ENCODE assay signal across 16 cellular contexts in the genomic region with DNA sequence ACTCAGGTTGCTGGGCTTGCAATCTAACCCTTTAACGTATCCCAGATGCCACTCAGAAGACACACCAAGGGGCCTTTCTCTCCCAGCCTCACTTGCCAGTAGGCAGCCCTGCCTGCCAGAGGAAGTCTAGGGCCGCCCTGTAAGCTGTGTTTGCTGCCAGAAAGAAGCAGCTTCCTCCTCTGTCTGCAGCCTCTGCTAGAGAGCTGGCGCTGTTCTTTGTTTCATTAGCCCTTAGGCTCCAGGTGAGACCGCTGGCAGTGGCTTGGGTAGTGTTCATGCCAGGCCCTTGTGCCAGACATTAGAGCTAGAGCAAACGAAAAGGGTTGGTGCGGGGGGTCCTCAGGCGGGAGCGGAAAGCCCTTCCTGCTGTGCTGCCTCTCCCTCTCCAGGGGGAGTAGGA. TPM values are rescaled to one million over a fixed set of nuclear protein-coding genes. Genes with fewer than 3 reads are reported as not detected.
DNase-seq lines count a peak whose midpoint lies in the region; ATAC-seq, FAIRE-seq and TF ChIP-seq lines count a peak whose summit lies in the region.
"Had no signal": no experiment of that assay in that cellular context is flagged by ENCODE, and none has a peak within 500 bp of the region (broad histone marks: within the 10 kb centered on the region; RNA-seq: fewer than 3 reads in every experiment).

No MANE protein-coding gene starts in this region.

- dilution Hi-C loops in mammary epithelial cell (cut with HindIII; ENCODE audit: low sequenced_read_pairs): loop anchor here (25.0 kb wide), 1 partner anchor 140 kb away; no protein-coding TSS in a partner anchor

- ATAC-seq in HG02884 (IDR thresholded peaks at IDR 0.05; ENCODE audit: unreplicated experiment) (no peak), HG03135 (IDR thresholded peaks at IDR 0.05; ENCODE audit: unreplicated experiment) (no peak)
- ATAC-seq: HCT116; naive thymus-derived CD4-positive, alpha-beta T cell; sciatic nerve had no signal

- in situ Hi-C loops in mammary epithelial cell (cut with MboI; ENCODE audit: low sequenced_read_pairs in 2 of 2): loop anchor here (10.0 to 25.0 kb wide), 3 partner anchors 108 to 248 kb away; no protein-coding TSS in a partner anchor

- BruUV-seq in mammary epithelial cell (replicated peaks; lab: Mats Ljungman, UMichigan): no TSS peak

- CTCF ChIA-PET in mammary epithelial cell (lab: Charles Lee; ENCODE audit: low non-redundant PET): no interaction called here

- intact Hi-C loops in breast epithelium (cut with DNase I; ENCODE audit: low total_unique reads): loop anchor here (10.0 kb wide), 1 partner anchor 388 kb away; no protein-coding TSS in a partner anchor
- intact Hi-C loops in mammary epithelial cell (cut with micrococcal nuclease): no loop called here
- intact Hi-C loops in thyroid gland (cut with DNase I): no loop called here

- no peak for TF ChIP-seq POLR2A in breast epithelium (IDR thresholded peaks at IDR 0.05)
- no peak for TF ChIP-seq POLR2A in thyroid gland (IDR thresholded peaks at IDR 0.05)

- peaks cover 2% of the 10 kb centered on the region for H4K20me1 ChIP-seq in mammary epithelial cell (ENCODE audit: insufficient read depth, low read length)

- FAIRE-seq in HTR-8/SVneo (lab: Jason Lieb, UNC): no peak
- FAIRE-seq: endometrium had no signal

- H3K9me3 ChIP-seq in breast epithelium (no peaks in the 10 kb centered on the region), mammary epithelial cell (replicated peaks; ENCODE audit: insufficient read depth, low read length) (no peaks in the 10 kb centered on the region), thyroid gland (no peaks in the 10 kb centered on the region)

- no peak overlapping the region for H3K4me3 ChIP-seq in breast epithelium
- no peak overlapping the region for H3K4me3 ChIP-seq in mammary epithelial cell (replicated peaks in 1 of 3; ENCODE audit: insufficient read depth in 1 of 3, low read depth in 2 of 3, low read length in 3 of 3)
- no peak overlapping the region for H3K4me3 ChIP-seq in thyroid gland (replicated peaks in 1 of 3)

- TF ChIP-seq CTCF in breast epithelium (IDR thresholded peaks at IDR 0.05): no peak
- TF ChIP-seq CTCF in mammary epithelial cell (conservative IDR thresholded peaks at IDR 0.05 in 1 of 2, IDR thresholded peaks at IDR 0.05 in 1 of 2; ENCODE audit: extremely low read depth in 1 of 2, insufficient read depth in 1 of 2, low read depth in 1 of 2, low read length in 2 of 2): no peak
- TF ChIP-seq CTCF in thyroid gland (IDR thresholded peaks at IDR 0.05): no peak

- H3K36me3 ChIP-seq in breast epithelium (no peaks in the 10 kb centered on the region), mammary epithelial cell (ENCODE audit: insufficient read depth, low read length) (peaks cover 2% of the 10 kb centered on the region), thyroid gland (peaks cover 4% of the 10 kb centered on the region in 2 donors)

- H3K27ac ChIP-seq in breast epithelium (peak overlapping the region; percentile 43 to 85), mammary epithelial cell (ENCODE audit: insufficient read depth, low read depth, low read length) (no peak overlapping the region), cingulate gyrus (ENCODE audit: low read depth, low read length) (peak overlapping the region; percentile 41), thyroid gland (peak overlapping the region in 2 of 3 donors; percentile 52 to 65)

- peak; percentile 70 to 75 for DNase-seq in breast epithelium (ENCODE audit: low spot score in 2 of 2)
- DNase-seq in mammary epithelial cell: no peak
- peak; percentile 83 for DNase-seq in NCI-H2107 treated with DMSO at 0.1 percent for 48 hours (lab: John Stamatoyannopoulos, UW; ENCODE audit: unreplicated experiment)
- DNase-seq in thyroid gland: peak in 1 of 2 donors; percentile 35
- DNase-seq in HTR-8/SVneo (ENCODE audit: insufficient read length, low spot score): no peak
- DNase-seq: activated CD4-positive, alpha-beta T cell treated with anti-CD3 and anti-CD28 coated beads for 1 hour; GDM1; kidney glomerular epithelial cell; naive thymus-derived CD4-positive, alpha-beta T cell had no signal

- H3K79me2 ChIP-seq in mammary epithelial cell (ENCODE audit: insufficient read depth, low read length): peaks cover 17% of the 10 kb centered on the region

- H3K4me1 ChIP-seq in breast epithelium: peaks cover 0 to 8% of the 10 kb centered on the region in 2 donors
- peaks cover 6% of the 10 kb centered on the region for H3K4me1 ChIP-seq in mammary epithelial cell (ENCODE audit: insufficient read depth, low read length)
- H3K4me1 ChIP-seq in thyroid gland: peaks cover 28 to 72% of the 10 kb centered on the region in 2 donors

- H2AFZ ChIP-seq in mammary epithelial cell (ENCODE audit: low read depth, low read length): no peak overlapping the region

- WGBS in mammary epithelial cell (ENCODE audit: low coverage, missing lambda C conversion rate): 26% methylated on average over 7 of the region's 8 CpGs
- 75 to 77% methylated on average over 8 of the region's 8 CpGs for WGBS in thyroid gland, 2 donors

- H3K4me2 ChIP-seq in mammary epithelial cell (ENCODE audit: insufficient read depth, low read depth, low read length): no peak overlapping the region

- no peak overlapping the region for H3K9ac ChIP-seq in mammary epithelial cell (ENCODE audit: insufficient read depth, low read length)

- no peaks in the 10 kb centered on the region for H3K27me3 ChIP-seq in breast epithelium
- H3K27me3 ChIP-seq in mammary epithelial cell (ENCODE audit: insufficient read depth, low read length): no peaks in the 10 kb centered on the region
- no peaks in the 10 kb centered on the region for H3K27me3 ChIP-seq in thyroid gland

RNA-seq across cellular contexts. Expression of a gene that starts 8.9 kb away (rescaled TPM):
- total RNA-seq in breast epithelium (1 to 10 TPM; 1.0 to 2.6 (median 1.8) TPM), mammary epithelial cell (1 to 10 TPM in 1 of 2 donors, under 1 TPM in 1; 0.17 to 1.2 TPM), thyroid gland (under 1 TPM in 2 of 4 donors, not detected in 2; 0.34 to 0.94 TPM)
- polyA plus RNA-seq in mammary epithelial cell: 0.46 TPM
- not detected for polyA minus RNA-seq in mammary epithelial cell

RNA-seq across cellular contexts. Expression of a gene that starts 13.9 kb away (rescaled TPM):
- total RNA-seq in breast epithelium (10 to 100 TPM; 32.1 to 46.2 (median 34.1) TPM), mammary epithelial cell (10 to 100 TPM in 1 of 2 donors, 1 to 10 TPM in 1; 9.2 to 23.8 TPM), thyroid gland (10 to 100 TPM; 22.9 to 39.7 (median 32.5) TPM)
- 15.7 TPM for polyA plus RNA-seq in mammary epithelial cell
- polyA minus RNA-seq in mammary epithelial cell: 4.5 TPM

RNA-seq across cellular contexts. Expression of a gene that starts 21.2 kb away (rescaled TPM):
- 10 to 100 TPM; 11.8 to 18.6 (median 15.4) TPM for total RNA-seq in breast epithelium
- total RNA-seq in mammary epithelial cell: 10 to 100 TPM; 13.0 to 43.9 TPM
- 9.3 TPM for polyA plus RNA-seq in mammary epithelial cell
- 0.72 TPM for polyA minus RNA-seq in mammary epithelial cell
- total RNA-seq in thyroid gland: 10 to 100 TPM in 3 of 4 donors, 1 to 10 TPM in 1; 9.9 to 16.4 (median 13.4) TPM

RNA-seq across cellular contexts. Expression of a gene that starts 29.7 kb away (rescaled TPM):
- total RNA-seq in breast epithelium (10 to 100 TPM; 17.3 to 20.5 (median 17.4) TPM), mammary epithelial cell (10 to 100 TPM; 11.8 to 18.4 TPM), thyroid gland (10 to 100 TPM; 20.3 to 35.7 (median 28.8) TPM)
- 15.3 TPM for polyA plus RNA-seq in mammary epithelial cell
- polyA minus RNA-seq in mammary epithelial cell: 28.5 TPM

RNA-seq across cellular contexts. Expression of a gene that starts 38.1 kb away (rescaled TPM):
- 1 to 10 TPM in 2 of 3 donors, not detected in 1; 1.3 to 1.4 TPM for total RNA-seq in breast epithelium
- under 1 TPM in 1 of 2 donors, not detected in 1; 0.83 TPM for total RNA-seq in mammary epithelial cell
- polyA plus RNA-seq in mammary epithelial cell: not detected
- polyA minus RNA-seq in mammary epithelial cell: not detected
- 1 to 10 TPM in 1 of 4 donors, not detected in 3; 2.0 TPM for total RNA-seq in thyroid gland
- total RNA-seq: bronchial epithelial cell had no signal
- polyA plus RNA-seq: naive thymus-derived CD4-positive, alpha-beta T cell had no signal

Comparison
In these comparisons a context has a peak if more than half of its experiments do, and no peak if none do; other contexts are left out.
1. DNase-seq: peak in breast epithelium (2 of 2) and NCI-H2107 treated with DMSO at 0.1 percent for 48 hours (single experiment); none in mammary epithelial cell (single experiment) and HTR-8/SVneo (single experiment).